Comparison of ENCODE assay signal across 19 cellular contexts in genomic region chr9:119086590-119086989, GRCh38.
DNase-seq lines count a peak whose midpoint lies in the region; TF ChIP-seq lines count a peak whose summit lies in the region.
"Had no signal": no experiment of that assay in that cellular context is flagged by ENCODE, and none has a peak within 500 bp of the region (broad histone marks: within the 10 kb centered on the region; RNA-seq: fewer than 3 reads in every experiment).

No MANE protein-coding gene starts in this region.

- H3K9me3 ChIP-seq in HUES64 (ENCODE audit: insufficient read depth, low read depth, low read length), result no peaks in the 10 kb centered on the region
- no peaks in the 10 kb centered on the region for H3K9me3 ChIP-seq in NT2/D1 (ENCODE audit: insufficient read depth, low read length)
- H3K9me3 ChIP-seq: BE2C, SJSA1 had no signal

- peak; percentile 6 for DNase-seq in H7
- peak; percentile 60 for DNase-seq in NT2/D1 (ENCODE audit: low read depth, low spot score)
- peak; percentile 10 for DNase-seq in iPS-NIHi11 (ENCODE audit: low spot score)
- no peak for DNase-seq in HFFc6
- DNase-seq in posterior cingulate gyrus, result no peak
- no peak for DNase-seq in GM19240 (ENCODE audit: insufficient read length, low spot score)
- DNase-seq: BE2C, DMS79 treated with DMSO at 0.1 percent for 48 hours, GM23248, KG1, NCI-H1092, NCI-H1436 treated with DMSO at 0.1 percent for 48 hours, NCI-H2029, NCI-H446 treated with DMSO at 0.1 percent for 48 hours, NCI-H748 treated with DMSO at 0.1 percent for 48 hours, OCI-M1 had no signal

- H3K4me3 ChIP-seq in H7 (ENCODE audit: insufficient read depth, low read depth, low read length) (no peak overlapping the region), HUES64 (ENCODE audit: low read length) (no peak overlapping the region), NT2/D1 (ENCODE audit: insufficient read length, low read depth) (no peak overlapping the region)
- H3K4me3 ChIP-seq: GM12878, GM23248, SJSA1 had no signal

- H3K36me3 ChIP-seq in H7 (replicated peaks; ENCODE audit: control insufficient read depth, insufficient read depth, low read length) (no peaks in the 10 kb centered on the region), HUES64 (ENCODE audit: insufficient read depth, low read length) (no peaks in the 10 kb centered on the region), NT2/D1 (ENCODE audit: insufficient read depth, insufficient read length, low read length) (no peaks in the 10 kb centered on the region)
- H3K36me3 ChIP-seq: BE2C, SJSA1 had no signal

- H3K9me3 Mint-ChIP-seq in HFFc6, result peaks cover 9% of the 10 kb centered on the region; the same call in 1 of the 2 replicates

- H3K36me3 Mint-ChIP-seq in HFFc6 (ENCODE audit: low read depth), result peaks cover 4% of the 10 kb centered on the region; the same call in 1 of the 2 replicates

- H3K4me3 Mint-ChIP-seq in HFFc6, result no peak overlapping the region

- H3K4me1 Mint-ChIP-seq in HFFc6 (ENCODE audit: low read depth), result no peaks in the 10 kb centered on the region

- intact Hi-C loops in posterior cingulate gyrus (cut with DNase I), result no loop called here

- H3K27me3 Mint-ChIP-seq in HFFc6 (ENCODE audit: insufficient read depth), result no peaks in the 10 kb centered on the region

- H3K27me3 ChIP-seq in H7 (ENCODE audit: control insufficient read depth, insufficient read depth, low read length) (no peaks in the 10 kb centered on the region), HUES64 (ENCODE audit: insufficient read depth, low read length) (no peaks in the 10 kb centered on the region), NT2/D1 (ENCODE audit: insufficient read depth, insufficient read length) (no peaks in the 10 kb centered on the region)
- H3K27me3 ChIP-seq: BE2C, SJSA1 had no signal

- peak overlapping the region; percentile 75; the same call in 1 of the 2 replicates for H3K27ac ChIP-seq in HUES64 (ENCODE audit: low read depth, low read length)
- H3K27ac ChIP-seq: GM23248, SJSA1 had no signal

- 90% methylated on average over 1 of the region's 1 CpG for WGBS in HUES64

- no peak overlapping the region for H3K9ac ChIP-seq in HUES64 (ENCODE audit: low read depth, low read length)
- H3K9ac ChIP-seq in NT2/D1 (ENCODE audit: insufficient read length, low read depth), result no peak overlapping the region
- H3K9ac ChIP-seq: GM23248 had no signal

- H3K27ac Mint-ChIP-seq in HFFc6, result no peak overlapping the region

- peaks cover 31% of the 10 kb centered on the region for H3K4me1 ChIP-seq in HUES64 (ENCODE audit: insufficient read depth, low read length)
- peaks cover 3% of the 10 kb centered on the region for H3K4me1 ChIP-seq in NT2/D1 (ENCODE audit: insufficient read depth, insufficient read length)
- H3K4me1 ChIP-seq: BE2C, SJSA1 had no signal

- no peak for TF ChIP-seq CTCF in HFFc6 (IDR thresholded peaks at IDR 0.05)

Comparison
In these comparisons a context has a peak if more than half of its experiments do, and no peak if none do; other contexts are left out.
1. DNase-seq: peak in H7 (single experiment), NT2/D1 (single experiment) and iPS-NIHi11 (single experiment); none in HFFc6 (single experiment), posterior cingulate gyrus (0 of 10) and GM19240 (single experiment).